Comparison of ENCODE assay signal across 8 cellular contexts in the genomic region with DNA sequence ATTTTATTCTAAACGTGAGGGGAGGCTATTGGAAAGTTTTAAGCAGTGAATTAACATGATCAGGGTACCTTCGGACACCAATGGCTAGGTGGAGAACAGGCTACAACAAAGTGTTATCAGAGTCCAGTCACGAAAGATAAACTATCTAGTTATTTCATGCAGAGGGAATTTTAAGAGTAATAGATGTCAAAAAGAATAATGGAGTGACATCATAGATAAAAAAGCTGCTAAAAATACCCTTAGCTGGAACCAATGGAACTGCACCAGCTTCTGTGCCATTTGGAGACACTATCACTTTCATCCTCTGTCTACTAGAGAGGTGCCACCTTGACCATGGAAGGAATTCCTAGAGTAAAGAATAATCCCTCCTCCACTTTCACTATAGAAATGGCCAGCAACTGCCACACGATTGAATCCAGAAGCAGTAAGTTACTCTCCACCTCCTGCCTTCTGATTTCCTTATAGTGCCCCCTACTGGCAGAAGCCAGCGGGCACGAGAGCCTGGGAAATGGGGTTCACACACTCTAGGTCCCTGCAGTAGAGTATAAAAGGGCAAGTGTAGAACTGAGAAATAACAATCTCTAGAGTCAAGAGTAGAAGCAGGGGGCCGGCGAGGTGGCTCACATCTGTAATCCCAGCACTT. TPM values are rescaled to one million over a fixed set of nuclear protein-coding genes. Genes with fewer than 3 reads are reported as not detected.
DNase-seq lines count a peak whose midpoint lies in the region; ATAC-seq, FAIRE-seq and TF ChIP-seq lines count a peak whose summit lies in the region.

No MANE protein-coding gene starts in this region.

- intact Hi-C loops in MCF 10A (cut with micrococcal nuclease) (loop anchor here (5.0 kb wide), 2 partner anchors 82 to 283 kb away; a partner anchor contains a TSS), breast epithelium (cut with DNase I; ENCODE audit: low total_unique reads) (no loop called here), kidney (cut with DNase I) (no loop called here)

- TF ChIP-seq POLR2A in breast epithelium (IDR thresholded peaks at IDR 0.05), result no peak

- no peaks in the 10 kb centered on the region for H3K36me3 ChIP-seq in breast epithelium
- H3K36me3 ChIP-seq in kidney (ENCODE audit: control insufficient read depth in 1 of 2, insufficient read depth in 2 of 2, low read length in 2 of 2), result no peaks in the 10 kb centered on the region

- peaks cover 51% of the 10 kb centered on the region for H3K4me1 Mint-ChIP-seq in MCF 10A (ENCODE audit: insufficient read depth, unreplicated experiment)
- H3K4me1 Mint-ChIP-seq in activated naive CD8-positive, alpha-beta T cell treated with anti-CD3 and anti-CD28 coated beads, Interleukin-2, amount 50 U/mL, for 24 hours, result peaks cover 40% of the 10 kb centered on the region

- POLR2A ChIA-PET in MCF 10A (lab: Yijun Ruan, JAX), result interaction anchor here (0.6 to 12.2 kb wide), 5 partner anchors 11 to 107 kb away, joined by 3 to 340 read pairs (median 4); a partner anchor contains a TSS

- H3K4me1 ChIP-seq in breast epithelium, result peaks cover 2 to 7% of the 10 kb centered on the region in 2 donors
- H3K4me1 ChIP-seq in kidney (ENCODE audit: control insufficient read depth in 1 of 2, insufficient read depth in 1 of 2, low read depth in 1 of 2, low read length in 2 of 2), result peaks cover 5 to 8% of the 10 kb centered on the region in 2 donors

- no TSS peak for BruUV-seq in MCF 10A (replicated peaks; lab: Mats Ljungman, UMichigan)

- ATAC-seq in activated naive CD8-positive, alpha-beta T cell treated with anti-CD3 and anti-CD28 coated beads, Interleukin-2, amount 50 U/mL, for 24 hours, result no peak

- H3K36me3 Mint-ChIP-seq in MCF 10A (ENCODE audit: insufficient read depth, unreplicated experiment), result no peaks in the 10 kb centered on the region
- H3K36me3 Mint-ChIP-seq in activated naive CD8-positive, alpha-beta T cell treated with anti-CD3 and anti-CD28 coated beads, Interleukin-2, amount 50 U/mL, for 24 hours (ENCODE audit: low read depth), result no peaks in the 10 kb centered on the region

- FAIRE-seq in kidney (lab: Jason Lieb, UNC), result no peak

- H3K9ac ChIP-seq in kidney (ENCODE audit: low read length in 2 of 2), result peak overlapping the region in 1 of 2 donors; percentile 7

- H3K4me3 ChIP-seq in breast epithelium (no peak overlapping the region), kidney (ENCODE audit: low read length in 2 of 2) (no peak overlapping the region)

- no peak overlapping the region for H3K27ac Mint-ChIP-seq in MCF 10A (ENCODE audit: low read depth, unreplicated experiment)
- no peak overlapping the region for H3K27ac Mint-ChIP-seq in activated naive CD8-positive, alpha-beta T cell treated with anti-CD3 and anti-CD28 coated beads, Interleukin-2, amount 50 U/mL, for 24 hours

- H3K27ac ChIP-seq in breast epithelium, result no peak overlapping the region
- no peak overlapping the region for H3K27ac ChIP-seq in kidney (ENCODE audit: low read depth in 2 of 2, low read length in 2 of 2)

- no peaks in the 10 kb centered on the region for H3K9me3 Mint-ChIP-seq in MCF 10A (ENCODE audit: unreplicated experiment)
- H3K9me3 Mint-ChIP-seq in activated naive CD8-positive, alpha-beta T cell treated with anti-CD3 and anti-CD28 coated beads, Interleukin-2, amount 50 U/mL, for 24 hours, result no peaks in the 10 kb centered on the region

- TF ChIP-seq CTCF in MCF 10A (IDR thresholded peaks at IDR 0.05; ENCODE audit: unreplicated experiment), result peak; percentile 28
- TF ChIP-seq CTCF in breast epithelium (IDR thresholded peaks at IDR 0.05), result no peak
- peak; percentile 70 for TF ChIP-seq CTCF in kidney (IDR thresholded peaks at IDR 0.05; ENCODE audit: borderline replicate concordance, extremely low read depth, insufficient read depth)

- DNase-seq in MCF 10A (ENCODE audit: unreplicated experiment) (peak; percentile 55), breast epithelium (ENCODE audit: low spot score in 2 of 2) (no peak), SK-MEL-5 (ENCODE audit: low read depth, low spot score) (peak; percentile 81), kidney (no peak), GM03348 (ENCODE audit: low spot score) (no peak), glomerular visceral epithelial cell (ENCODE audit: extremely low spot score) (no peak)
- peak; percentile 54 for DNase-seq in activated naive CD8-positive, alpha-beta T cell treated with anti-CD3 and anti-CD28 coated beads, Interleukin-2, amount 50 U/mL, for 24 hours
- DNase-seq in stimulated activated CD8-positive, alpha-beta memory T cell treated with anti-CD3 and anti-CD28 coated beads, Interleukin-15, amount 100 ng/mL, for 1 hour (ENCODE audit: low read depth), result peak; percentile 10

- CTCF ChIA-PET in MCF 10A (lab: Yijun Ruan, JAX), result interaction anchor here (0.6 to 1.5 kb wide), 3 partner anchors 9 to 39 kb away, joined by 3 to 7 read pairs (median 3); no protein-coding TSS in a partner anchor

- H3K27me3 ChIP-seq in breast epithelium, result no peaks in the 10 kb centered on the region

- in situ Hi-C loops in SK-MEL-5 (cut with HindIII; ENCODE audit: low pct_unique_long_range_greater_than_20kb, low sequenced_read_pairs), result no loop called here

- H3K4me3 Mint-ChIP-seq in MCF 10A (ENCODE audit: unreplicated experiment), result no peak overlapping the region
- H3K4me3 Mint-ChIP-seq in activated naive CD8-positive, alpha-beta T cell treated with anti-CD3 and anti-CD28 coated beads, Interleukin-2, amount 50 U/mL, for 24 hours, result no peak overlapping the region

- no peaks in the 10 kb centered on the region for H3K27me3 Mint-ChIP-seq in MCF 10A (ENCODE audit: insufficient read depth, unreplicated experiment)
- peaks cover 6% of the 10 kb centered on the region for H3K27me3 Mint-ChIP-seq in activated naive CD8-positive, alpha-beta T cell treated with anti-CD3 and anti-CD28 coated beads, Interleukin-2, amount 50 U/mL, for 24 hours

- H3K9me3 ChIP-seq in breast epithelium (no peaks in the 10 kb centered on the region), kidney (ENCODE audit: control insufficient read depth in 1 of 2, low read length in 2 of 2) (no peaks in the 10 kb centered on the region)

RNA-seq across cellular contexts. Expression of a gene that starts 2.8 kb away (rescaled TPM):
- total RNA-seq in MCF 10A (2022), result 40.3 and 50.9 TPM in 2 replicates
- total RNA-seq in breast epithelium, result 100 to 1,000 TPM; 123 to 141 (median 137) TPM
- 45.2 and 46.3 TPM in 2 replicates for total RNA-seq in SK-MEL-5 (2014; rRNA removed; shearing (Covaris generic))
- polyA plus RNA-seq in SK-MEL-5 (2015; cell fraction: cytosol; rRNA removed), result 30.6 and 43.4 TPM in 2 replicates
- polyA plus RNA-seq in SK-MEL-5 (2015; cell fraction: nucleus; rRNA removed), result 31.0 and 48.1 TPM in 2 replicates
- total RNA-seq in kidney, result 75.0 TPM
- polyA plus RNA-seq in kidney (ENCODE audit: insufficient read depth, low read depth, low replicate concordance), result 87.7 TPM

Comparison
In these comparisons a context has a peak if more than half of its experiments do, and no peak if none do; other contexts are left out.
1. DNase-seq: peak in MCF 10A (single experiment), SK-MEL-5 (single experiment), activated naive CD8-positive, alpha-beta T cell treated with anti-CD3 and anti-CD28 coated beads, Interleukin-2, amount 50 U/mL, for 24 hours (single experiment) and stimulated activated CD8-positive, alpha-beta memory T cell treated with anti-CD3 and anti-CD28 coated beads, Interleukin-15, amount 100 ng/mL, for 1 hour (single experiment); none in breast epithelium (0 of 2), kidney (single experiment), GM03348 (single experiment) and glomerular visceral epithelial cell (single experiment).
2. CTCF ChIP-seq: peak in MCF 10A (single experiment) and kidney (single experiment); none in breast epithelium (0 of 3).